8 cellular contexts compared by ENCODE assay signal in genomic region chr2:37570773-37571570, GRCh38.
DNase-seq lines count a peak whose midpoint lies in the region; ATAC-seq and TF ChIP-seq lines count a peak whose summit lies in the region.

No MANE protein-coding gene starts in this region.

- H3K4me3 ChIP-seq in effector memory CD4-positive, alpha-beta T cell (ENCODE audit: insufficient read depth, low read depth, low read length, poor library complexity, severe bottlenecking): no peak overlapping the region

- no peaks in the 10 kb centered on the region for H3K36me3 ChIP-seq in effector memory CD4-positive, alpha-beta T cell (ENCODE audit: control insufficient read depth, insufficient read depth, low read length)

- no peak for TF ChIP-seq CTCF in omental fat pad (IDR thresholded peaks at IDR 0.05)

- peaks cover 51% of the 10 kb centered on the region for H3K4me1 Mint-ChIP-seq in activated naive CD8-positive, alpha-beta T cell treated with anti-CD3 and anti-CD28 coated beads, Interleukin-2, amount 50 U/mL, for 24 hours

- peak; percentile 86 for DNase-seq in A172 (ENCODE audit: low spot score)
- peak; percentile 40 for DNase-seq in activated naive CD8-positive, alpha-beta T cell treated with anti-CD3 and anti-CD28 coated beads, Interleukin-2, amount 50 U/mL, for 24 hours
- no peak for DNase-seq in omental fat pad (ENCODE audit: low spot score)
- no peak for DNase-seq in NK-92 treated with Interleukin-12 subunit alpha and Interleukin-12 subunit beta, amount 100 ng/mL, for 24 hours (lab: John Stamatoyannopoulos, UW)
- DNase-seq in NCI-H748 treated with DMSO at 0.1 percent for 48 hours (lab: John Stamatoyannopoulos, UW): no peak
- DNase-seq in effector memory CD4-positive, alpha-beta T cell: no peak

- no peaks in the 10 kb centered on the region for H3K27me3 ChIP-seq in effector memory CD4-positive, alpha-beta T cell (replicated peaks; ENCODE audit: control insufficient read depth, insufficient read depth, low read length, poor library complexity, severe bottlenecking)

- no peaks in the 10 kb centered on the region for H3K27me3 Mint-ChIP-seq in activated naive CD8-positive, alpha-beta T cell treated with anti-CD3 and anti-CD28 coated beads, Interleukin-2, amount 50 U/mL, for 24 hours

- peak; percentile 90 for ATAC-seq in GM18870 (IDR thresholded peaks at IDR 0.05; ENCODE audit: unreplicated experiment)
- ATAC-seq in HG03066 (IDR thresholded peaks at IDR 0.05; ENCODE audit: low read depth, unreplicated experiment): peak; percentile 74
- ATAC-seq in activated naive CD8-positive, alpha-beta T cell treated with anti-CD3 and anti-CD28 coated beads, Interleukin-2, amount 50 U/mL, for 24 hours: peak; percentile 94
- ATAC-seq in omental fat pad (ENCODE audit: low FRiP score): peak; percentile 62

- H3K9me3 ChIP-seq in effector memory CD4-positive, alpha-beta T cell (ENCODE audit: control insufficient read depth, low read length): no peaks in the 10 kb centered on the region

- H3K4me3 Mint-ChIP-seq in activated naive CD8-positive, alpha-beta T cell treated with anti-CD3 and anti-CD28 coated beads, Interleukin-2, amount 50 U/mL, for 24 hours: no peak overlapping the region

- H3K27ac ChIP-seq in effector memory CD4-positive, alpha-beta T cell (ENCODE audit: insufficient read depth, low read length, poor library complexity, severe bottlenecking): no peak overlapping the region

- H3K9me3 Mint-ChIP-seq in activated naive CD8-positive, alpha-beta T cell treated with anti-CD3 and anti-CD28 coated beads, Interleukin-2, amount 50 U/mL, for 24 hours: peaks cover 4% of the 10 kb centered on the region

- H3K27ac Mint-ChIP-seq in activated naive CD8-positive, alpha-beta T cell treated with anti-CD3 and anti-CD28 coated beads, Interleukin-2, amount 50 U/mL, for 24 hours: peak overlapping the region; percentile 1

- H3K4me1 ChIP-seq in effector memory CD4-positive, alpha-beta T cell (ENCODE audit: control insufficient read depth, insufficient read depth, low read length, poor library complexity, severe bottlenecking): peaks cover 6% of the 10 kb centered on the region

- peaks cover 5% of the 10 kb centered on the region for H3K36me3 Mint-ChIP-seq in activated naive CD8-positive, alpha-beta T cell treated with anti-CD3 and anti-CD28 coated beads, Interleukin-2, amount 50 U/mL, for 24 hours (ENCODE audit: low read depth)

Comparison
In these comparisons a context has a peak if more than half of its experiments do, and no peak if none do; other contexts are left out.
1. DNase-seq: peak in A172 (single experiment) and activated naive CD8-positive, alpha-beta T cell treated with anti-CD3 and anti-CD28 coated beads, Interleukin-2, amount 50 U/mL, for 24 hours (single experiment); none in omental fat pad (single experiment), NK-92 treated with Interleukin-12 subunit alpha and Interleukin-12 subunit beta, amount 100 ng/mL, for 24 hours (single experiment), NCI-H748 treated with DMSO at 0.1 percent for 48 hours (single experiment) and effector memory CD4-positive, alpha-beta T cell (0 of 3).
2. Peak in every context shown above with its lines, with median percentiles within 50 percentile points of each other: ATAC-seq.